Comparison of ENCODE assay signal across 1 cellular context in the genomic region with DNA sequence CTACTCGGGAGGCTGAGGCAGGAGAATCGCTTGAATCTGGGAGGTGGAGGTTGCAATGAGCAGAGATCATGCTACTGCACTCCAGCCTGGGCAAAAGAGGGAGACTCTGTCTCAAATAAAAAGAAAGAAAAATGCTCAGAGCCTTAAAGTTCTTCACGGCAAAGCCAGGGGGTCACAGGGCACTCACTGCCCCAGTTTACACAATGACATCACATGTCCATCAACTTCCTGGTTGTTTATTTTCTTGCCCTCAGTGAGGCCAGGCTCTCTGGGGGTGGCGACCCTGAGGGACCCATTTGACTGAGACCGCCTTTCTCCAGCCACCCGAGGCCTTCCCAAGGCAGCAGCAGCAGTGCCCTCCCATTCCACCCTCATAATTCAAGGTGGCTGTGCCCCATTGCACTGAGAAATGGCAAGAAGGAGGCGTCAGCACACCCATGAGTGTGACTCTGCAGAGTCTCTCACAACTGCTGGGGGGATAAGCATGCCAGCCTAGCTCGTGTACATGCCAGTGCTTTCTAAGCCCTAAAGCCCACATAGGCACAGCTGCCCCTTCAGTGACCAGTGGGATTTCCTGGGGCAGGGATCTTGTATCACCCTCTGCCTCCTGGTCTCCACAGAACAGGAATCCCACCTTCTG.
TF ChIP-seq lines count a peak whose summit lies in the region.

No MANE protein-coding gene starts in this region.

TF ChIP-seq in HepG2, 621 proteins besides CTCF, POLR2A, EP300 and RAD21 (continued from another document and continues in another):
- TF ChIP-seq, protein P1, sequence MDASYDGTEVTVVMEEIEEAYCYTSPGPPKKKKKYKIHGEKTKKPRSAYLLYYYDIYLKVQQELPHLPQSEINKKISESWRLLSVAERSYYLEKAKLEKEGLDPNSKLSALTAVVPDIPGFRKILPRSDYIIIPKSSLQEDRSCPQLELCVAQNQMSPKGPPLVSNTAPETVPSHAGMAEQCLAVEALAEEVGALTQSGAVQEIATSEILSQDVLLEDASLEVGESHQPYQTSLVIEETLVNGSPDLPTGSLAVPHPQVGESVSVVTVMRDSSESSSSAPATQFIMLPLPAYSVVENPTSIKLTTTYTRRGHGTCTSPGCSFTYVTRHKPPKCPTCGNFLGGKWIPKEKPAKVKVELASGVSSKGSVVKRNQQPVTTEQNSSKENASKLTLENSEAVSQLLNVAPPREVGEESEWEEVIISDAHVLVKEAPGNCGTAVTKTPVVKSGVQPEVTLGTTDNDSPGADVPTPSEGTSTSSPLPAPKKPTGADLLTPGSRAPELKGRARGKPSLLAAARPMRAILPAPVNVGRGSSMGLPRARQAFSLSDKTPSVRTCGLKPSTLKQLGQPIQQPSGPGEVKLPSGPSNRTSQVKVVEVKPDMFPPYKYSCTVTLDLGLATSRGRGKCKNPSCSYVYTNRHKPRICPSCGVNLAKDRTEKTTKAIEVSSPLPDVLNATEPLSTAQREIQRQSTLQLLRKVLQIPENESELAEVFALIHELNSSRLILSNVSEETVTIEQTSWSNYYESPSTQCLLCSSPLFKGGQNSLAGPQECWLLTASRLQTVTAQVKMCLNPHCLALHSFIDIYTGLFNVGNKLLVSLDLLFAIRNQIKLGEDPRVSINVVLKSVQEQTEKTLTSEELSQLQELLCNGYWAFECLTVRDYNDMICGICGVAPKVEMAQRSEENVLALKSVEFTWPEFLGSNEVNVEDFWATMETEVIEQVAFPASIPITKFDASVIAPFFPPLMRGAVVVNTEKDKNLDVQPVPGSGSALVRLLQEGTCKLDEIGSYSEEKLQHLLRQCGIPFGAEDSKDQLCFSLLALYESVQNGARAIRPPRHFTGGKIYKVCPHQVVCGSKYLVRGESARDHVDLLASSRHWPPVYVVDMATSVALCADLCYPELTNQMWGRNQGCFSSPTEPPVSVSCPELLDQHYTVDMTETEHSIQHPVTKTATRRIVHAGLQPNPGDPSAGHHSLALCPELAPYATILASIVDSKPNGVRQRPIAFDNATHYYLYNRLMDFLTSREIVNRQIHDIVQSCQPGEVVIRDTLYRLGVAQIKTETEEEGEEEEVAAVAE (CRISPR knock-in tag; IDR thresholded peaks at IDR 0.05; ENCODE audit: borderline replicate concordance), result no peak; the same call in 1 of the 2 replicates
- TF ChIP-seq, protein P2, sequence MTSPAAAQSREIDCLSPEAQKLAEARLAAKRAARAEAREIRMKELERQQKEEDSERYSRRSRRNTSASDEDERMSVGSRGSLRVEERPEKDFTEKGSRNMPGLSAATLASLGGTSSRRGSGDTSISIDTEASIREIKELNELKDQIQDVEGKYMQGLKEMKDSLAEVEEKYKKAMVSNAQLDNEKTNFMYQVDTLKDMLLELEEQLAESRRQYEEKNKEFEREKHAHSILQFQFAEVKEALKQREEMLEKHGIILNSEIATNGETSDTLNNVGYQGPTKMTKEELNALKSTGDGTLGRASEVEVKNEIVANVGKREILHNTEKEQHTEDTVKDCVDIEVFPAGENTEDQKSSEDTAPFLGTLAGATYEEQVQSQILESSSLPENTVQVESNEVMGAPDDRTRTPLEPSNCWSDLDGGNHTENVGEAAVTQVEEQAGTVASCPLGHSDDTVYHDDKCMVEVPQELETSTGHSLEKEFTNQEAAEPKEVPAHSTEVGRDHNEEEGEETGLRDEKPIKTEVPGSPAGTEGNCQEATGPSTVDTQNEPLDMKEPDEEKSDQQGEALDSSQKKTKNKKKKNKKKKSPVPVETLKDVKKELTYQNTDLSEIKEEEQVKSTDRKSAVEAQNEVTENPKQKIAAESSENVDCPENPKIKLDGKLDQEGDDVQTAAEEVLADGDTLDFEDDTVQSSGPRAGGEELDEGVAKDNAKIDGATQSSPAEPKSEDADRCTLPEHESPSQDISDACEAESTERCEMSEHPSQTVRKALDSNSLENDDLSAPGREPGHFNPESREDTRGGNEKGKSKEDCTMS (CRISPR knock-in tag; conservative IDR thresholded peaks at IDR 0.05), result no peak
- TF ChIP-seq ZNF768 (CRISPR knock-in tag; IDR thresholded peaks at IDR 0.05) (no peak; the same call in 1 of the 2 replicates), ZNF749 (CRISPR knock-in tag; IDR thresholded peaks at IDR 0.05; ENCODE audit: borderline replicate concordance) (no peak), ZNF792 (CRISPR knock-in tag; IDR thresholded peaks at IDR 0.05) (no peak), ZNF382 (CRISPR knock-in tag; IDR thresholded peaks at IDR 0.05; ENCODE audit: borderline replicate concordance) (no peak), SAP130 (CRISPR knock-in tag; IDR thresholded peaks at IDR 0.05; ENCODE audit: low read depth) (no peak), FOXK1 (CRISPR knock-in tag; IDR thresholded peaks at IDR 0.05; ENCODE audit: borderline replicate concordance, low read depth) (peak; percentile 95), NFE2 (CRISPR knock-in tag; IDR thresholded peaks at IDR 0.05) (no peak), HNRNPH1 (optimal IDR thresholded peaks at IDR 0.05; ENCODE audit: low read depth, low read length) (no peak), ZNF12 (CRISPR knock-in tag; IDR thresholded peaks at IDR 0.05) (no peak), NPAS2 (CRISPR knock-in tag; IDR thresholded peaks at IDR 0.05; ENCODE audit: borderline replicate concordance) (no peak), CREB1 (IDR thresholded peaks at IDR 0.05) (peak; percentile 65), CREB1 (CRISPR knock-in tag; IDR thresholded peaks at IDR 0.05) (peak; percentile 61), PAWR (CRISPR knock-in tag; IDR thresholded peaks at IDR 0.05; ENCODE audit: borderline replicate concordance) (no peak), ZFP36 (IDR thresholded peaks at IDR 0.05; ENCODE audit: borderline replicate concordance, low read depth, low read length, partially characterized antibody) (no peak), FOSL2 (CRISPR knock-in tag; IDR thresholded peaks at IDR 0.05) (peak; percentile 85), ZNF326 (CRISPR knock-in tag; IDR thresholded peaks at IDR 0.05; ENCODE audit: borderline replicate concordance) (no peak)
- TF ChIP-seq, protein P3, sequence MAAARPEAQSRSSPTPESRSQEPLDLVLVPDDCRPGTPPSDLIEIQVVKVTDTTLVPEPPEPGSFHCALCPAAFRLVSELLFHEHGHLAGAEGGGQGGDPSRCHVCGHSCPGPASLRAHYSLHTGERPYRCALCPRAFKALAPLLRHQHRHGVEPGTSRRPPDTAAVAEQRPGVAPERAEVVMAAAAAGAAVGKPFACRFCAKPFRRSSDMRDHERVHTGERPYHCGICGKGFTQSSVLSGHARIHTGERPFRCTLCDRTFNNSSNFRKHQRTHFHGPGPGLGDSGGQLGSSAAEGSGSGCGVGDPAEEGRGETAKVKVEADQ (CRISPR knock-in tag; IDR thresholded peaks at IDR 0.05; ENCODE audit: borderline replicate concordance), result no peak
- TF ChIP-seq, protein P4, sequence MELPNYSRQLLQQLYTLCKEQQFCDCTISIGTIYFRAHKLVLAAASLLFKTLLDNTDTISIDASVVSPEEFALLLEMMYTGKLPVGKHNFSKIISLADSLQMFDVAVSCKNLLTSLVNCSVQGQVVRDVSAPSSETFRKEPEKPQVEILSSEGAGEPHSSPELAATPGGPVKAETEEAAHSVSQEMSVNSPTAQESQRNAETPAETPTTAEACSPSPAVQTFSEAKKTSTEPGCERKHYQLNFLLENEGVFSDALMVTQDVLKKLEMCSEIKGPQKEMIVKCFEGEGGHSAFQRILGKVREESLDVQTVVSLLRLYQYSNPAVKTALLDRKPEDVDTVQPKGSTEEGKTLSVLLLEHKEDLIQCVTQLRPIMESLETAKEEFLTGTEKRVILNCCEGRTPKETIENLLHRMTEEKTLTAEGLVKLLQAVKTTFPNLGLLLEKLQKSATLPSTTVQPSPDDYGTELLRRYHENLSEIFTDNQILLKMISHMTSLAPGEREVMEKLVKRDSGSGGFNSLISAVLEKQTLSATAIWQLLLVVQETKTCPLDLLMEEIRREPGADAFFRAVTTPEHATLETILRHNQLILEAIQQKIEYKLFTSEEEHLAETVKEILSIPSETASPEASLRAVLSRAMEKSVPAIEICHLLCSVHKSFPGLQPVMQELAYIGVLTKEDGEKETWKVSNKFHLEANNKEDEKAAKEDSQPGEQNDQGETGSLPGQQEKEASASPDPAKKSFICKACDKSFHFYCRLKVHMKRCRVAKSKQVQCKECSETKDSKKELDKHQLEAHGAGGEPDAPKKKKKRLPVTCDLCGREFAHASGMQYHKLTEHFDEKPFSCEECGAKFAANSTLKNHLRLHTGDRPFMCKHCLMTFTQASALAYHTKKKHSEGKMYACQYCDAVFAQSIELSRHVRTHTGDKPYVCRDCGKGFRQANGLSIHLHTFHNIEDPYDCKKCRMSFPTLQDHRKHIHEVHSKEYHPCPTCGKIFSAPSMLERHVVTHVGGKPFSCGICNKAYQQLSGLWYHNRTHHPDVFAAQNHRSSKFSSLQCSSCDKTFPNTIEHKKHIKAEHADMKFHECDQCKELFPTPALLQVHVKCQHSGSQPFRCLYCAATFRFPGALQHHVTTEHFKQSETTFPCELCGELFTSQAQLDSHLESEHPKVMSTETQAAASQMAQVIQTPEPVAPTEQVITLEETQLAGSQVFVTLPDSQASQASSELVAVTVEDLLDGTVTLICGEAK (IDR thresholded peaks at IDR 0.05), result no peak
- TF ChIP-seq, protein P4 (CRISPR knock-in tag; IDR thresholded peaks at IDR 0.05), result no peak
- TF ChIP-seq, protein P5, sequence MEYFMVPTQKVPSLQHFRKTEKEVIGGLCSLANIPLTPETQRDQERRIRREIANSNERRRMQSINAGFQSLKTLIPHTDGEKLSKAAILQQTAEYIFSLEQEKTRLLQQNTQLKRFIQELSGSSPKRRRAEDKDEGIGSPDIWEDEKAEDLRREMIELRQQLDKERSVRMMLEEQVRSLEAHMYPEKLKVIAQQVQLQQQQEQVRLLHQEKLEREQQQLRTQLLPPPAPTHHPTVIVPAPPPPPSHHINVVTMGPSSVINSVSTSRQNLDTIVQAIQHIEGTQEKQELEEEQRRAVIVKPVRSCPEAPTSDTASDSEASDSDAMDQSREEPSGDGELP (IDR thresholded peaks at IDR 0.05; ENCODE audit: borderline replicate concordance, low read depth), result 0 out of 2 replicates have a peak, but pooled peaks have one; percentile 40
- TF ChIP-seq, protein P6, sequence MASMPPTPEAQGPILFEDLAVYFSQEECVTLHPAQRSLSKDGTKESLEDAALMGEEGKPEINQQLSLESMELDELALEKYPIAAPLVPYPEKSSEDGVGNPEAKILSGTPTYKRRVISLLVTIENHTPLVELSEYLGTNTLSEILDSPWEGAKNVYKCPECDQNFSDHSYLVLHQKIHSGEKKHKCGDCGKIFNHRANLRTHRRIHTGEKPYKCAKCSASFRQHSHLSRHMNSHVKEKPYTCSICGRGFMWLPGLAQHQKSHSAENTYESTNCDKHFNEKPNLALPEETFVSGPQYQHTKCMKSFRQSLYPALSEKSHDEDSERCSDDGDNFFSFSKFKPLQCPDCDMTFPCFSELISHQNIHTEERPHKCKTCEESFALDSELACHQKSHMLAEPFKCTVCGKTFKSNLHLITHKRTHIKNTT (CRISPR knock-in tag; IDR thresholded peaks at IDR 0.05), result no peak
- TF ChIP-seq, protein P7, sequence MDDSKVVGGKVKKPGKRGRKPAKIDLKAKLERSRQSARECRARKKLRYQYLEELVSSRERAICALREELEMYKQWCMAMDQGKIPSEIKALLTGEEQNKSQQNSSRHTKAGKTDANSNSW (CRISPR knock-in tag; IDR thresholded peaks at IDR 0.05; ENCODE audit: borderline replicate concordance), result no peak
- TF ChIP-seq, protein P8, sequence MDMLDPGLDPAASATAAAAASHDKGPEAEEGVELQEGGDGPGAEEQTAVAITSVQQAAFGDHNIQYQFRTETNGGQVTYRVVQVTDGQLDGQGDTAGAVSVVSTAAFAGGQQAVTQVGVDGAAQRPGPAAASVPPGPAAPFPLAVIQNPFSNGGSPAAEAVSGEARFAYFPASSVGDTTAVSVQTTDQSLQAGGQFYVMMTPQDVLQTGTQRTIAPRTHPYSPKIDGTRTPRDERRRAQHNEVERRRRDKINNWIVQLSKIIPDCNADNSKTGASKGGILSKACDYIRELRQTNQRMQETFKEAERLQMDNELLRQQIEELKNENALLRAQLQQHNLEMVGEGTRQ (IDR thresholded peaks at IDR 0.05; ENCODE audit: low read depth, low read length), result no peak
- TF ChIP-seq, protein P8 (CRISPR knock-in tag; IDR thresholded peaks at IDR 0.05; ENCODE audit: borderline replicate concordance), result no peak
- TF ChIP-seq, protein P9, sequence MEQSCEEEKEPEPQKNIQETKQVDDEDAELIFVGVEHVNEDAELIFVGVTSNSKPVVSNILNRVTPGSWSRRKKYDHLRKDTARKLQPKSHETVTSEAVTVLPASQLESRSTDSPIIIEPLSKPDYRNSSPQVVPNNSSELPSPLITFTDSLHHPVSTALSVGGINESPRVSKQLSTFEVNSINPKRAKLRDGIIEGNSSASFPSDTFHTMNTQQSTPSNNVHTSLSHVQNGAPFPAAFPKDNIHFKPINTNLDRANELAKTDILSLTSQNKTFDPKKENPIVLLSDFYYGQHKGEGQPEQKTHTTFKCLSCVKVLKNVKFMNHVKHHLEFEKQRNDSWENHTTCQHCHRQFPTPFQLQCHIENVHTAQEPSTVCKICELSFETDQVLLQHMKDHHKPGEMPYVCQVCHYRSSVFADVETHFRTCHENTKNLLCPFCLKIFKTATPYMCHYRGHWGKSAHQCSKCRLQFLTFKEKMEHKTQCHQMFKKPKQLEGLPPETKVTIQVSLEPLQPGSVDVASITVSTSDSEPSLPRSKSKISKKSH (CRISPR knock-in tag; IDR thresholded peaks at IDR 0.05; ENCODE audit: borderline replicate concordance), result no peak
